ENCODE assay signal across 1 cellular context in genomic region chr5:68271124-68271523, GRCh38.
A peak's percentile ranks its signal among the peaks of the same experiment; 100 is the strongest.
TF ChIP-seq lines count a peak whose summit lies in the region.

No MANE protein-coding gene starts in this region.

TF ChIP-seq in HepG2, 621 proteins besides CTCF, POLR2A, EP300 and RAD21 (continued from another document and continues in another):
- TF ChIP-seq ZBTB40 (IDR thresholded peaks at IDR 0.05) = no peak
- no peak for TF ChIP-seq ZBTB40 (CRISPR knock-in tag; IDR thresholded peaks at IDR 0.05)
- TF ChIP-seq TGIF2 (CRISPR knock-in tag; IDR thresholded peaks at IDR 0.05) = no peak
- TF ChIP-seq ZNF574 (CRISPR knock-in tag; IDR thresholded peaks at IDR 0.05) = peak; percentile 13; the same call in 1 of the 2 replicates
- TF ChIP-seq ZNF282 (IDR thresholded peaks at IDR 0.05; ENCODE audit: partially characterized antibody) = no peak
- no peak for TF ChIP-seq ZNF564 (CRISPR knock-in tag; IDR thresholded peaks at IDR 0.05)
- TF ChIP-seq PHF21A (CRISPR knock-in tag; IDR thresholded peaks at IDR 0.05) = no peak; the same call in 1 of the 2 replicates
- no peak for TF ChIP-seq ZNF362 (CRISPR knock-in tag; IDR thresholded peaks at IDR 0.05; ENCODE audit: borderline replicate concordance)
- no peak for TF ChIP-seq GRHL1 (CRISPR knock-in tag; conservative IDR thresholded peaks at IDR 0.05)
- no peak for TF ChIP-seq NCOA1 (CRISPR knock-in tag; IDR thresholded peaks at IDR 0.05)
- TF ChIP-seq ZSCAN5A (CRISPR knock-in tag; IDR thresholded peaks at IDR 0.05; ENCODE audit: borderline replicate concordance) = no peak
- no peak for TF ChIP-seq IKZF4 (CRISPR knock-in tag; IDR thresholded peaks at IDR 0.05; ENCODE audit: borderline replicate concordance, low read depth, not compliant biosample characterization)
- TF ChIP-seq ZNF18 (CRISPR knock-in tag; IDR thresholded peaks at IDR 0.05; ENCODE audit: insufficient replicate concordance) = no peak
- TF ChIP-seq EED (CRISPR knock-in tag; IDR thresholded peaks at IDR 0.05) = no peak
- TF ChIP-seq ZSCAN29 (CRISPR knock-in tag; conservative IDR thresholded peaks at IDR 0.05) = no peak
- TF ChIP-seq AFF4 (CRISPR knock-in tag; IDR thresholded peaks at IDR 0.05) = no peak
- TF ChIP-seq JUND (CRISPR knock-in tag; IDR thresholded peaks at IDR 0.05) = no peak
- TF ChIP-seq ZNF513 (CRISPR knock-in tag; conservative IDR thresholded peaks at IDR 0.05) = no peak
- TF ChIP-seq DPF2 (CRISPR knock-in tag; IDR thresholded peaks at IDR 0.05; ENCODE audit: borderline replicate concordance, low read depth) = peak; percentile 46; the same call in 1 of the 2 replicates
- no peak for TF ChIP-seq ZNF766 (CRISPR knock-in tag; IDR thresholded peaks at IDR 0.05; ENCODE audit: borderline replicate concordance)
- no peak for TF ChIP-seq SUZ12 (IDR thresholded peaks at IDR 0.05; ENCODE audit: low read depth, low read length)
